8 cellular contexts compared by ENCODE assay signal in genomic region chr12:122871851-122872785, GRCh38. TPM values are rescaled to one million over a fixed set of nuclear protein-coding genes. Genes with fewer than 3 reads are reported as not detected.
DNase-seq lines count a peak whose midpoint lies in the region; ATAC-seq, FAIRE-seq and TF ChIP-seq lines count a peak whose summit lies in the region.

No MANE protein-coding gene starts in this region.

- RAD21 ChIA-PET in GM12878 (lab: Charles Lee; ENCODE audit: unreplicated experiment): interaction anchor here (0.6 to 3.7 kb wide), 13 partner anchors 8 to 490 kb away, joined by 3 to 18 read pairs (median 5); partner anchors contain the start of gene VPS37B

- CTCF ChIA-PET in GM12878 (lab: Yijun Ruan, JAX): interaction anchor here (0.6 to 4.2 kb wide), 18 partner anchors 8 to 369 kb away, joined by 3 to 20 read pairs (median 4); partner anchors contain the start of genes MPHOSPH9 and MTRFR

- TF ChIP-seq CTCF in RWPE2 (IDR thresholded peaks at IDR 0.05; ENCODE audit: poor library complexity, severe bottlenecking) (no peak), GM12878 (IDR thresholded peaks at IDR 0.05 in 2 of 3, conservative IDR thresholded peaks at IDR 0.05 in 1 of 3; ENCODE audit: control insufficient read depth in 2 of 3, extremely low read depth in 1 of 3, insufficient read depth in 1 of 3, low read depth in 3 of 3, low read length in 3 of 3) (no peak)

- H3K27ac ChIP-seq in HUES6 (ENCODE audit: low read depth, low read length) (no peak overlapping the region), RWPE2 (ENCODE audit: poor library complexity, severe bottlenecking) (peak overlapping the region; percentile 80), GM12878 (ENCODE audit: control insufficient read depth, insufficient read depth) (peak overlapping the region; percentile 64)

- peaks cover 93% of the 10 kb centered on the region for H3K27me3 ChIP-seq in HUES6 (ENCODE audit: control insufficient read depth, insufficient read depth, low read length)
- H3K27me3 ChIP-seq in RWPE2 (ENCODE audit: insufficient read depth, poor library complexity, severe bottlenecking): no peaks in the 10 kb centered on the region
- H3K27me3 ChIP-seq in GM12878 (replicated peaks in 1 of 2; ENCODE audit: control insufficient read depth in 2 of 2, insufficient read depth in 2 of 2, low read length in 1 of 2): no peaks in the 10 kb centered on the region

- peaks cover 11% of the 10 kb centered on the region for H3K79me2 ChIP-seq in GM12878 (ENCODE audit: control insufficient read depth, insufficient read depth, low read length)

- H3K4me1 ChIP-seq in HUES6 (ENCODE audit: control insufficient read depth, insufficient read depth, low read length): peaks cover 42% of the 10 kb centered on the region
- H3K4me1 ChIP-seq in RWPE2 (ENCODE audit: insufficient read depth, poor library complexity, severe bottlenecking): peaks cover 60% of the 10 kb centered on the region
- peaks cover 45% of the 10 kb centered on the region for H3K4me1 ChIP-seq in GM12878 (ENCODE audit: control insufficient read depth, insufficient read depth, low read length)

- POLR2A ChIA-PET in GM12878 (lab: Charles Lee): interaction anchor here (1.0 to 3.4 kb wide), 8 partner anchors 11 to 113 kb away, joined by 3 to 23 read pairs (median 6); partner anchors contain the start of gene ARL6IP4

- no peaks in the 10 kb centered on the region for H3K9me3 ChIP-seq in HUES6 (ENCODE audit: control insufficient read depth, insufficient read depth, low read depth, low read length)
- H3K9me3 ChIP-seq in RWPE2 (ENCODE audit: severe bottlenecking): no peaks in the 10 kb centered on the region
- no peaks in the 10 kb centered on the region for H3K9me3 ChIP-seq in GM12878 (replicated peaks; ENCODE audit: control insufficient read depth, insufficient read depth, low read length)

- TF ChIP-seq EP300 in GM12878 (IDR thresholded peaks at IDR 0.05; ENCODE audit: borderline replicate concordance in 1 of 2, control insufficient read depth in 1 of 2, low read depth in 2 of 2, low read length in 2 of 2): no peak

- DNase-seq in COR-L47 (lab: John Stamatoyannopoulos, UW) (peak; percentile 96), RWPE2 (ENCODE audit: low spot score) (no peak), GM12878 (ENCODE audit: low read depth, low spot score) (peak; percentile 52), iPS DF 19.7 (ENCODE audit: low read depth, low spot score) (peak; percentile 100), skeletal muscle cell (ENCODE audit: low read depth) (peak; percentile 84), GOT3 (lab: John Stamatoyannopoulos, UW) (no peak)

- SMC1A ChIA-PET in GM12878 (lab: Charles Lee; ENCODE audit: uncharacterized antibody, unreplicated experiment): interaction anchor here (0.9 to 4.6 kb wide), 14 partner anchors 9 to 660 kb away, joined by 3 to 64 read pairs (median 6); partner anchors contain the start of gene VPS37B

- H3K4me2 ChIP-seq in GM12878 (ENCODE audit: control insufficient read depth, insufficient read depth): peak overlapping the region; percentile 93

- FAIRE-seq in GM12878 (lab: Jason Lieb, UNC): peak; percentile 94

- peaks cover 30% of the 10 kb centered on the region for H3K36me3 ChIP-seq in HUES6 (ENCODE audit: control insufficient read depth, insufficient read depth, low read length)
- peaks cover 52% of the 10 kb centered on the region for H3K36me3 ChIP-seq in RWPE2 (ENCODE audit: low read depth)
- peaks cover 13 to 28% of the 10 kb centered on the region in 2 experiments; a peak in 3 of 4 replicates for H3K36me3 ChIP-seq in GM12878 (ENCODE audit: control insufficient read depth in 2 of 2, insufficient read depth in 2 of 2, low read length in 1 of 2)

- in situ Hi-C loops in GM12878 (cut with MboI): loop anchor here (25.0 kb wide), 1 partner anchor 365 kb away; the partner anchor contains the start of genes MPHOSPH9 and MTRFR

- H3K4me3 ChIP-seq in HUES6 (ENCODE audit: low read depth, low read length) (peak overlapping the region; percentile 16; the same call in 1 of the 2 replicates), RWPE2 (ENCODE audit: severe bottlenecking) (no peak overlapping the region), GM12878 (peak overlapping the region; percentile 57; the same call in 1 of the 2 replicates), skeletal muscle cell (ENCODE audit: low read depth, low read length) (peak overlapping the region; percentile 37)

- 30% methylated on average over 23 of the region's 23 CpGs for WGBS in GM12878 (ENCODE audit: insufficient coverage, insufficient replicate concordance, low lambda C conversion rate, missing lambda C conversion rate)

- no TSS peak for BruUV-seq in GM12878 (replicated peaks; lab: Mats Ljungman, UMichigan)

- intact Hi-C loops in GM12878 (cut with micrococcal nuclease; ENCODE audit: unreplicated experiment): loop anchor here (2.0 to 10.0 kb wide), 2 partner anchors 15 to 363 kb away; partner anchors contain the start of genes MPHOSPH9 and MTRFR

- no peaks in the 10 kb centered on the region for H4K20me1 ChIP-seq in GM12878 (ENCODE audit: control insufficient read depth, insufficient read depth)

- H2AFZ ChIP-seq in GM12878 (ENCODE audit: control insufficient read depth, low read depth, low read length): no peak overlapping the region; the same call in 1 of the 2 replicates

- TF ChIP-seq POLR2A in GM12878 (IDR thresholded peaks at IDR 0.05; ENCODE audit: low read depth, low read length): 0 out of 2 replicates have a peak, but pooled peaks have one; percentile 17

- no peak for TF ChIP-seq RAD21 in GM12878 (IDR thresholded peaks at IDR 0.05; ENCODE audit: insufficient read depth, low read depth, low read length)

- H3K9ac ChIP-seq in HUES6 (ENCODE audit: low read length) (no peak overlapping the region), GM12878 (ENCODE audit: control insufficient read depth, insufficient read depth, low read length) (peak overlapping the region; percentile 62)

- ATAC-seq in RWPE2 (ENCODE audit: low read depth): peak; percentile 70
- peak; percentile 52 for ATAC-seq in GM12878
- ATAC-seq in HG03039 (IDR thresholded peaks at IDR 0.05; ENCODE audit: unreplicated experiment): no peak

TF ChIP-seq in GM12878, 131 proteins besides CTCF, POLR2A, EP300 and RAD21 (continues in another document):
- TF ChIP-seq KLF5 (IDR thresholded peaks at IDR 0.05; ENCODE audit: partially characterized antibody) (no peak), ESRRA (IDR thresholded peaks at IDR 0.05; ENCODE audit: low read length) (no peak)

RNA-seq across cellular contexts. Expression of gene VPS37B, which starts 23.8 kb away (rescaled TPM):
- total RNA-seq in GM12878 (2013; cell fraction: nucleolus; rRNA removed): 54.9 and 58.5 TPM in 2 replicates
- 47.5 and 53.3 TPM in 2 replicates for total RNA-seq in GM12878 (2014; rRNA removed)
- 22.3 and 26.5 TPM in 2 replicates for total RNA-seq in GM12878 (2014; rRNA removed; fragmentation: Illumina TruSeq; extraction: Trizol)
- 68.6 and 68.7 TPM in 2 replicates for total RNA-seq in GM12878 (2021)
- 7.5 TPM for polyA plus RNA-seq in GM12878 (2011; ENCODE audit: low read depth)
- polyA plus RNA-seq in GM12878 (2011; rRNA removed): 11.7 and 13.0 TPM in 2 replicates
- polyA plus RNA-seq in GM12878 (2011; cell fraction: cytosol; rRNA removed): 22.7 and 26.9 TPM in 2 replicates
- 24.3 and 28.7 TPM in 2 replicates for polyA plus RNA-seq in GM12878 (2011; cell fraction: nucleus; rRNA removed)
- polyA plus RNA-seq in GM12878 (2012): 18.5 and 21.4 TPM in 2 replicates
- polyA plus RNA-seq in GM12878 (2014; fragmentation: Illumina TruSeq; extraction: Trizol): 20.1 and 29.5 TPM in 2 replicates
- polyA plus RNA-seq in GM12878 (2014; fragmentation: Nextera tagmentation; extraction: Ambion mirVana): 1 to 10 TPM in 1 of 2 experiments, under 1 TPM in 1; 0.66 to 1.7 TPM
- 54.0 and 63.8 TPM in 2 replicates for polyA plus RNA-seq in GM12878 (2014; rRNA removed)
- polyA plus RNA-seq in GM12878 (2016; fragmentation: Nextera tagmentation; extraction: Ambion mirVana): 10 to 100 TPM; 49.7 to 52.6 TPM
- polyA minus RNA-seq in GM12878 (2011; rRNA and poly(A)+ RNA removed): 10.7 and 17.4 TPM in 2 replicates
- polyA minus RNA-seq in GM12878 (2011; cell fraction: cytosol; rRNA and poly(A)+ RNA removed): 11.3 and 11.4 TPM in 2 replicates
- polyA minus RNA-seq in GM12878 (2011; cell fraction: nucleus; rRNA and poly(A)+ RNA removed): 8.9 and 18.9 TPM in 2 replicates

RNA-seq across cellular contexts. Expression of gene HIP1R, which starts 36.9 kb away (rescaled TPM):
- 18.6 and 21.9 TPM in 2 replicates for total RNA-seq in GM12878 (2013; cell fraction: nucleolus; rRNA removed)
- total RNA-seq in GM12878 (2014; rRNA removed): 23.3 and 27.7 TPM in 2 replicates
- total RNA-seq in GM12878 (2014; rRNA removed; fragmentation: Illumina TruSeq; extraction: Trizol): 6.9 and 10.2 TPM in 2 replicates
- 20.7 and 21.7 TPM in 2 replicates for total RNA-seq in GM12878 (2021)
- polyA plus RNA-seq in GM12878 (2011; ENCODE audit: low read depth): 3.2 TPM
- 1.1 and 1.6 TPM in 2 replicates for polyA plus RNA-seq in GM12878 (2011; rRNA removed)
- polyA plus RNA-seq in GM12878 (2011; cell fraction: cytosol; rRNA removed): 1.1 and 3.2 TPM in 2 replicates
- polyA plus RNA-seq in GM12878 (2011; cell fraction: nucleus; rRNA removed): 17.7 and 27.4 TPM in 2 replicates
- 5.7 and 6.6 TPM in 2 replicates for polyA plus RNA-seq in GM12878 (2012)
- 3.4 and 10.4 TPM in 2 replicates for polyA plus RNA-seq in GM12878 (2014; fragmentation: Illumina TruSeq; extraction: Trizol)
- under 1 TPM; 0.18 to 0.35 TPM for polyA plus RNA-seq in GM12878 (2014; fragmentation: Nextera tagmentation; extraction: Ambion mirVana)
- polyA plus RNA-seq in GM12878 (2014; rRNA removed): 19.9 and 20.8 TPM in 2 replicates
- 10 to 100 TPM; 12.9 to 14.4 TPM for polyA plus RNA-seq in GM12878 (2016; fragmentation: Nextera tagmentation; extraction: Ambion mirVana)
- 1.9 and 5.3 TPM in 2 replicates for polyA minus RNA-seq in GM12878 (2011; rRNA and poly(A)+ RNA removed)
- polyA minus RNA-seq in GM12878 (2011; cell fraction: cytosol; rRNA and poly(A)+ RNA removed): 1.1 and 1.2 TPM in 2 replicates
- polyA minus RNA-seq in GM12878 (2011; cell fraction: nucleus; rRNA and poly(A)+ RNA removed): 3.9 and 4.6 TPM in 2 replicates

Comparison
In these comparisons a context has a peak if more than half of its experiments do, and no peak if none do; other contexts are left out.
1. DNase-seq: peak in COR-L47 (single experiment), GM12878 (single experiment), iPS DF 19.7 (single experiment) and skeletal muscle cell (single experiment); none in RWPE2 (single experiment) and GOT3 (single experiment).